8 cellular contexts compared by ENCODE assay signal in the genomic region with DNA sequence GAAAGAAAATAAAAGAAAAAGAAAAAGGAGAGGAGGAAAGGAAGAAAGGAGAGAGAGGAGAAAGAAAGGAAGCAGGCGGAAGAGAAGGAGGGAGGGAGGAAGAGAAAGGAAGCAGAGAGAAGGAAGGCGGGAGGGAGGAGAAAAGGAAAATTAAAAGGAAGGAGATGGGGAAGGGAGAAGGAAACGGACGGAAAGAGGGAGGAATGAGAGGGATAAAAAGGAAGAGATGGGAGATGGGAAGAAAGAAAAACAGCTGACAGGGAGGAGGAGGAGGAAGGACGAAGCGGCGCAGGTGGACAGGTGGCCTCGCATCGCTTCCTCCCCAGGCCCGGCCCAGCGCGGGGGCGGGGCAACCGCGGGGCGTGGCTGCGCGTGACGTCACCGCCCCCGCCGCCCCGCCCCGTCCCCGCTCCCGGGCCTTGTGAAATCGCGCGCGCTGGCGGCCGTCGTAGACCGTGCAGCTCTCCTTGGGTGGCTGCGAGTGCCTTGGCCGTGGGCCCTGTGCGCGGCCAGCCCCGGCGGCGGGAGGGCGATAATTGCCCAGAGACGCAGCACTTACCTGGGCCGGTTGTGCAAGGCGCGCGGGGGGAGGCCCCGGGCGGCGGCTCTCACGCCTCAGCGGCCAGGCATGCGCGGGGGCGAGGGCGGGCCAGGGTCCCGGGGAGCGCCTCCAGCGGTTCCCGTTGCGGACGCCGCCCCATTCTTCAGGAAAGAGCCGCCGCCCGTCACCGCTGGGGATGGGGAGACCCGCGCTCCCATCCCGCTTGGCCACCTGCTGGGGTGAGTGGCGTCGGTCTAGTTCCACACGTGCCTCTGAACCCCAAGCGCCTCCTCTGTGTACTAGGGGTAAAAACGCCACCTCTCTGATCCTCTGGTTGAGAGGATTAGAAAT. TPM values are rescaled to one million over a fixed set of nuclear protein-coding genes. Genes with fewer than 3 reads are reported as not detected.
DNase-seq lines count a peak whose midpoint lies in the region; ATAC-seq and TF ChIP-seq lines count a peak whose summit lies in the region.

No MANE protein-coding gene starts in this region.

- ATAC-seq in GM21723 (IDR thresholded peaks at IDR 0.05; ENCODE audit: unreplicated experiment) (peak; percentile 88), heart left ventricle (peak; percentile 42 to 98 (median 92)), upper lobe of left lung (ENCODE audit: low FRiP score in 2 of 2) (peak; percentile 92 to 96)

- no peaks in the 10 kb centered on the region for H3K36me3 ChIP-seq in SK-N-MC (ENCODE audit: insufficient read depth, low read length)
- H3K36me3 ChIP-seq in heart left ventricle = no peaks in the 10 kb centered on the region
- no peaks in the 10 kb centered on the region for H3K36me3 ChIP-seq in upper lobe of left lung

- H3K9me3 Mint-ChIP-seq in activated naive CD8-positive, alpha-beta T cell (ENCODE audit: low read depth) = no peaks in the 10 kb centered on the region

- DNase-seq in DMS153 (lab: John Stamatoyannopoulos, UW) = peak; percentile 67
- DNase-seq in Kasumi-1 (lab: John Stamatoyannopoulos, UW) = peak; percentile 36 to 43
- DNase-seq in SK-N-MC (ENCODE audit: low read depth, low spot score) = no peak
- DNase-seq in heart left ventricle = peak; percentile 26 to 85 (median 63)
- DNase-seq in posterior cingulate gyrus = peak; percentile 21 to 95 (median 65)
- DNase-seq in upper lobe of left lung = peak; percentile 90 to 97

- H3K36me3 Mint-ChIP-seq in activated naive CD8-positive, alpha-beta T cell = no peaks in the 10 kb centered on the region

- intact Hi-C loops in heart left ventricle (cut with DNase I) (loop anchor here in 1 of 10 donors (5.0 kb wide), 1 partner anchor 91 kb away; no protein-coding TSS in a partner anchor), posterior cingulate gyrus (cut with DNase I) (no loop called here)

- peaks cover 5 to 72% (median 25%) of the 10 kb centered on the region in 9 donors for H3K27me3 ChIP-seq in heart left ventricle
- H3K27me3 ChIP-seq in upper lobe of left lung = peaks cover 0 to 9% (median 2%) of the 10 kb centered on the region in 4 donors

- H3K9me3 ChIP-seq in SK-N-MC (ENCODE audit: low read depth, low read length) = no peaks in the 10 kb centered on the region
- H3K9me3 ChIP-seq in heart left ventricle = no peaks in the 10 kb centered on the region
- H3K9me3 ChIP-seq in upper lobe of left lung = no peaks in the 10 kb centered on the region

- TF ChIP-seq EP300 in upper lobe of left lung (IDR thresholded peaks at IDR 0.05) = no peak

- TF ChIP-seq CTCF in heart left ventricle (IDR thresholded peaks at IDR 0.05) (no peak), upper lobe of left lung (IDR thresholded peaks at IDR 0.05) (peak; percentile 16 to 63 (median 50))

- peak overlapping the region; percentile 45 for H3K9ac ChIP-seq in SK-N-MC (ENCODE audit: insufficient read length)

- H3K4me1 ChIP-seq in heart left ventricle (peaks cover 0 to 11% (median 5%) of the 10 kb centered on the region in 12 donors), upper lobe of left lung (peaks cover 8 to 11% (median 11%) of the 10 kb centered on the region in 4 donors)

- peak overlapping the region; percentile 85 for H3K4me3 Mint-ChIP-seq in activated naive CD8-positive, alpha-beta T cell

- no peak for TF ChIP-seq POLR2A in heart left ventricle (IDR thresholded peaks at IDR 0.05)
- peak in 1 of 4 donors; percentile 60 for TF ChIP-seq POLR2A in upper lobe of left lung (IDR thresholded peaks at IDR 0.05)

- H3K27ac Mint-ChIP-seq in activated naive CD8-positive, alpha-beta T cell = no peak overlapping the region

- 2% methylated on average over 30 to 75 of the region's 75 CpGs for WGBS in heart left ventricle, 4 donors
- WGBS in upper lobe of left lung, 2 donors = 6 to 8% methylated on average over 14 to 26 of the region's 75 CpGs

- H3K27ac ChIP-seq in SK-N-MC = no peak overlapping the region
- H3K27ac ChIP-seq in heart left ventricle = no peak overlapping the region
- H3K27ac ChIP-seq in upper lobe of left lung = peak overlapping the region; percentile 29 to 71 (median 62)

- H3K4me3 ChIP-seq in SK-N-MC (peak overlapping the region; percentile 81), heart left ventricle (peak overlapping the region; percentile 26 to 59 (median 42)), upper lobe of left lung (peak overlapping the region; percentile 22 to 54 (median 44))

- peaks cover 10% of the 10 kb centered on the region for H3K4me1 Mint-ChIP-seq in activated naive CD8-positive, alpha-beta T cell (ENCODE audit: low read depth)

- peaks cover 9% of the 10 kb centered on the region for H3K27me3 Mint-ChIP-seq in activated naive CD8-positive, alpha-beta T cell

RNA-seq across cellular contexts. Expression of gene FOXE1, which starts 49.6 kb away (rescaled TPM):
- total RNA-seq in heart left ventricle (not detected), upper lobe of left lung (1 to 10 TPM in 1 of 6 donors, not detected in 5; 1.8 TPM)
- not detected for polyA plus RNA-seq in heart left ventricle

Comparison
In these comparisons a context has a peak if more than half of its experiments do, and no peak if none do; other contexts are left out.
1. H3K27ac ChIP-seq: peak in upper lobe of left lung (4 of 4); none in SK-N-MC (single experiment) and heart left ventricle (0 of 12).
2. CTCF ChIP-seq: peak in upper lobe of left lung (6 of 6); none in heart left ventricle (0 of 12).
3. Peak in every context shown above with its lines, with median percentiles within 50 percentile points of each other: ATAC-seq and H3K4me3 ChIP-seq.